Comparison of ENCODE assay signal across 1 cellular context in genomic region chr1:246001142-246001812, GRCh38.
TF ChIP-seq lines count a peak whose summit lies in the region.

No MANE protein-coding gene starts in this region.

TF ChIP-seq in SK-N-SH treated with all-trans-retinoic acid at 6 μM for 48 hours, 23 proteins besides CTCF, POLR2A, EP300 and RAD21 (continued from another document):
- no peak for TF ChIP-seq CREB5 (CRISPR knock-in tag; IDR thresholded peaks at IDR 0.05; ENCODE audit: low read depth)
- TF ChIP-seq ZFP3 (CRISPR knock-in tag; IDR thresholded peaks at IDR 0.05) = no peak
- TF ChIP-seq, protein P1, sequence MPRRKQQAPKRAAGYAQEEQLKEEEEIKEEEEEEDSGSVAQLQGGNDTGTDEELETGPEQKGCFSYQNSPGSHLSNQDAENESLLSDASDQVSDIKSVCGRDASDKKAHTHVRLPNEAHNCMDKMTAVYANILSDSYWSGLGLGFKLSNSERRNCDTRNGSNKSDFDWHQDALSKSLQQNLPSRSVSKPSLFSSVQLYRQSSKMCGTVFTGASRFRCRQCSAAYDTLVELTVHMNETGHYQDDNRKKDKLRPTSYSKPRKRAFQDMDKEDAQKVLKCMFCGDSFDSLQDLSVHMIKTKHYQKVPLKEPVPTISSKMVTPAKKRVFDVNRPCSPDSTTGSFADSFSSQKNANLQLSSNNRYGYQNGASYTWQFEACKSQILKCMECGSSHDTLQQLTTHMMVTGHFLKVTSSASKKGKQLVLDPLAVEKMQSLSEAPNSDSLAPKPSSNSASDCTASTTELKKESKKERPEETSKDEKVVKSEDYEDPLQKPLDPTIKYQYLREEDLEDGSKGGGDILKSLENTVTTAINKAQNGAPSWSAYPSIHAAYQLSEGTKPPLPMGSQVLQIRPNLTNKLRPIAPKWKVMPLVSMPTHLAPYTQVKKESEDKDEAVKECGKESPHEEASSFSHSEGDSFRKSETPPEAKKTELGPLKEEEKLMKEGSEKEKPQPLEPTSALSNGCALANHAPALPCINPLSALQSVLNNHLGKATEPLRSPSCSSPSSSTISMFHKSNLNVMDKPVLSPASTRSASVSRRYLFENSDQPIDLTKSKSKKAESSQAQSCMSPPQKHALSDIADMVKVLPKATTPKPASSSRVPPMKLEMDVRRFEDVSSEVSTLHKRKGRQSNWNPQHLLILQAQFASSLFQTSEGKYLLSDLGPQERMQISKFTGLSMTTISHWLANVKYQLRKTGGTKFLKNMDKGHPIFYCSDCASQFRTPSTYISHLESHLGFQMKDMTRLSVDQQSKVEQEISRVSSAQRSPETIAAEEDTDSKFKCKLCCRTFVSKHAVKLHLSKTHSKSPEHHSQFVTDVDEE (CRISPR knock-in tag; IDR thresholded peaks at IDR 0.05) = no peak
